In genomic region chr6:157867155-157867559, GRCh38 we compare ENCODE assay signal across 2 cellular contexts.
TF ChIP-seq lines count a peak whose summit lies in the region.

No MANE protein-coding gene starts in this region.

TF ChIP-seq in A549, 52 proteins besides CTCF, POLR2A, EP300 and RAD21 (continued from another document):
- TF ChIP-seq TP53 (CRISPR knock-in tag; IDR thresholded peaks at IDR 0.05): no peak
- no peak for TF ChIP-seq HEYL (CRISPR knock-in tag; IDR thresholded peaks at IDR 0.05)
- TF ChIP-seq FOXS1 (CRISPR knock-in tag; IDR thresholded peaks at IDR 0.05): no peak
- TF ChIP-seq PHF8 (IDR thresholded peaks at IDR 0.05; ENCODE audit: borderline replicate concordance, low read depth): no peak
- TF ChIP-seq SMC3 (IDR thresholded peaks at IDR 0.05): no peak
- TF ChIP-seq CBX2 (IDR thresholded peaks at IDR 0.05; ENCODE audit: borderline replicate concordance, low read depth): no peak
- TF ChIP-seq, protein P1, sequence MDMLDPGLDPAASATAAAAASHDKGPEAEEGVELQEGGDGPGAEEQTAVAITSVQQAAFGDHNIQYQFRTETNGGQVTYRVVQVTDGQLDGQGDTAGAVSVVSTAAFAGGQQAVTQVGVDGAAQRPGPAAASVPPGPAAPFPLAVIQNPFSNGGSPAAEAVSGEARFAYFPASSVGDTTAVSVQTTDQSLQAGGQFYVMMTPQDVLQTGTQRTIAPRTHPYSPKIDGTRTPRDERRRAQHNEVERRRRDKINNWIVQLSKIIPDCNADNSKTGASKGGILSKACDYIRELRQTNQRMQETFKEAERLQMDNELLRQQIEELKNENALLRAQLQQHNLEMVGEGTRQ (IDR thresholded peaks at IDR 0.05): no peak
- TF ChIP-seq CHD2 (IDR thresholded peaks at IDR 0.05; ENCODE audit: low read length, partially characterized antibody): no peak
- no peak for TF ChIP-seq FOSB (CRISPR knock-in tag; IDR thresholded peaks at IDR 0.05)
- TF ChIP-seq, protein P2, sequence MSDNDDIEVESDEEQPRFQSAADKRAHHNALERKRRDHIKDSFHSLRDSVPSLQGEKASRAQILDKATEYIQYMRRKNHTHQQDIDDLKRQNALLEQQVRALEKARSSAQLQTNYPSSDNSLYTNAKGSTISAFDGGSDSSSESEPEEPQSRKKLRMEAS (IDR thresholded peaks at IDR 0.05): no peak
- no peak for TF ChIP-seq BCL3 (IDR thresholded peaks at IDR 0.05)
- no peak for TF ChIP-seq FOSL2 (IDR thresholded peaks at IDR 0.05)
- no peak for TF ChIP-seq FOSL2 (CRISPR knock-in tag; IDR thresholded peaks at IDR 0.05)
- TF ChIP-seq HOXA7 (CRISPR knock-in tag; IDR thresholded peaks at IDR 0.05): no peak
- no peak for TF ChIP-seq CBX8 (IDR thresholded peaks at IDR 0.05)

TF ChIP-seq in HEK293, 187 proteins besides CTCF, POLR2A, EP300 and RAD21 (continued from another document):
- TF ChIP-seq, protein P3, sequence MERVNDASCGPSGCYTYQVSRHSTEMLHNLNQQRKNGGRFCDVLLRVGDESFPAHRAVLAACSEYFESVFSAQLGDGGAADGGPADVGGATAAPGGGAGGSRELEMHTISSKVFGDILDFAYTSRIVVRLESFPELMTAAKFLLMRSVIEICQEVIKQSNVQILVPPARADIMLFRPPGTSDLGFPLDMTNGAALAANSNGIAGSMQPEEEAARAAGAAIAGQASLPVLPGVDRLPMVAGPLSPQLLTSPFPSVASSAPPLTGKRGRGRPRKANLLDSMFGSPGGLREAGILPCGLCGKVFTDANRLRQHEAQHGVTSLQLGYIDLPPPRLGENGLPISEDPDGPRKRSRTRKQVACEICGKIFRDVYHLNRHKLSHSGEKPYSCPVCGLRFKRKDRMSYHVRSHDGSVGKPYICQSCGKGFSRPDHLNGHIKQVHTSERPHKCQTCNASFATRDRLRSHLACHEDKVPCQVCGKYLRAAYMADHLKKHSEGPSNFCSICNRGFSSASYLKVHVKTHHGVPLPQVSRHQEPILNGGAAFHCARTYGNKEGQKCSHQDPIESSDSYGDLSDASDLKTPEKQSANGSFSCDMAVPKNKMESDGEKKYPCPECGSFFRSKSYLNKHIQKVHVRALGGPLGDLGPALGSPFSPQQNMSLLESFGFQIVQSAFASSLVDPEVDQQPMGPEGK (tag by site-specific recombination; IDR thresholded peaks at IDR 0.05): no peak
- TF ChIP-seq ZNF549 (tag by site-specific recombination; IDR thresholded peaks at IDR 0.05) (no peak), HOXA7 (CRISPR knock-in tag; IDR thresholded peaks at IDR 0.05; ENCODE audit: borderline replicate concordance) (no peak), ZNF555 (tag by site-specific recombination; conservative IDR thresholded peaks at IDR 0.05) (no peak), ZNF654 (tag by site-specific recombination; IDR thresholded peaks at IDR 0.05; ENCODE audit: low read depth) (no peak), ZNF280C (tag by site-specific recombination; IDR thresholded peaks at IDR 0.05) (no peak), ZSCAN16 (tag by site-specific recombination; IDR thresholded peaks at IDR 0.05) (no peak), ZNF202 (tag by site-specific recombination; IDR thresholded peaks at IDR 0.05; ENCODE audit: borderline replicate concordance) (no peak), OVOL3 (tag by site-specific recombination; IDR thresholded peaks at IDR 0.05) (no peak), SCRT2 (tag by site-specific recombination; IDR thresholded peaks at IDR 0.05) (no peak), ZNF2 (tag by site-specific recombination; IDR thresholded peaks at IDR 0.05) (0 out of 2 replicates have a peak, but pooled peaks have one; percentile 12), ZNF37A (tag by site-specific recombination; IDR thresholded peaks at IDR 0.05) (no peak), ZNF148 (tag by site-specific recombination; IDR thresholded peaks at IDR 0.05; ENCODE audit: borderline replicate concordance) (no peak), ZNF394 (tag by site-specific recombination; IDR thresholded peaks at IDR 0.05; ENCODE audit: borderline replicate concordance) (no peak)
- TF ChIP-seq, protein P4, sequence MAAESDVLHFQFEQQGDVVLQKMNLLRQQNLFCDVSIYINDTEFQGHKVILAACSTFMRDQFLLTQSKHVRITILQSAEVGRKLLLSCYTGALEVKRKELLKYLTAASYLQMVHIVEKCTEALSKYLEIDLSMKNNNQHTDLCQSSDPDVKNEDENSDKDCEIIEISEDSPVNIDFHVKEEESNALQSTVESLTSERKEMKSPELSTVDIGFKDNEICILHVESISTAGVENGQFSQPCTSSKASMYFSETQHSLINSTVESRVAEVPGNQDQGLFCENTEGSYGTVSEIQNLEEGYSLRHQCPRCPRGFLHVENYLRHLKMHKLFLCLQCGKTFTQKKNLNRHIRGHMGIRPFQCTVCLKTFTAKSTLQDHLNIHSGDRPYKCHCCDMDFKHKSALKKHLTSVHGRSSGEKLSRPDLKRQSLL (tag by site-specific recombination; IDR thresholded peaks at IDR 0.05): no peak
